Comparison of ENCODE assay signal across 1 cellular context in the genomic region with DNA sequence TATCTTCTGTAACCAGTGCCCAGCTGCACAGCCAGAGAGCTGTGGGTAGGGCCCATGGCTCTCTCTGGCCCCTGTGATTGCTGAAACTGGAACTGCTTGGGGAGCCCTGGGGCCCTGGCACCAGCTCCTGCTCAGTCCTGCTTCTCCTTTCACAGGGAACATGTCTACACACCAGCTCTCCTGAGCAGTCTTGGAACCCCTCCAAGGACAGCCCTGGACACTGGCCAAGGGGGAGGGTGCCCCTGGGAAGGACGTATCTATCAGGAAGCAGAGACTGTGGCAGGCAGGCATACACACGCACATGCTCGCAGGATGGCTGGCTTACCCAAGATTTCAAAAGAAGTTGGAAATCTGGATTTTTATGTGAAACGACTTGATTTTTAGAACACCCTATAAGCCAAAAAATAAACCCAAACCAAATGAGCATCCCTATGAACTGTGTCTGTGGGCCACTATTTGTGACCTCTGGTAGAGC.
TF ChIP-seq lines count a peak whose summit lies in the region.

No MANE protein-coding gene starts in this region.

TF ChIP-seq in K562, 482 proteins besides CTCF, POLR2A, EP300 and RAD21 (continued from another document):
- TF ChIP-seq, protein P1, sequence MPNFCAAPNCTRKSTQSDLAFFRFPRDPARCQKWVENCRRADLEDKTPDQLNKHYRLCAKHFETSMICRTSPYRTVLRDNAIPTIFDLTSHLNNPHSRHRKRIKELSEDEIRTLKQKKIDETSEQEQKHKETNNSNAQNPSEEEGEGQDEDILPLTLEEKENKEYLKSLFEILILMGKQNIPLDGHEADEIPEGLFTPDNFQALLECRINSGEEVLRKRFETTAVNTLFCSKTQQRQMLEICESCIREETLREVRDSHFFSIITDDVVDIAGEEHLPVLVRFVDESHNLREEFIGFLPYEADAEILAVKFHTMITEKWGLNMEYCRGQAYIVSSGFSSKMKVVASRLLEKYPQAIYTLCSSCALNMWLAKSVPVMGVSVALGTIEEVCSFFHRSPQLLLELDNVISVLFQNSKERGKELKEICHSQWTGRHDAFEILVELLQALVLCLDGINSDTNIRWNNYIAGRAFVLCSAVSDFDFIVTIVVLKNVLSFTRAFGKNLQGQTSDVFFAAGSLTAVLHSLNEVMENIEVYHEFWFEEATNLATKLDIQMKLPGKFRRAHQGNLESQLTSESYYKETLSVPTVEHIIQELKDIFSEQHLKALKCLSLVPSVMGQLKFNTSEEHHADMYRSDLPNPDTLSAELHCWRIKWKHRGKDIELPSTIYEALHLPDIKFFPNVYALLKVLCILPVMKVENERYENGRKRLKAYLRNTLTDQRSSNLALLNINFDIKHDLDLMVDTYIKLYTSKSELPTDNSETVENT (CRISPR knock-in tag; IDR thresholded peaks at IDR 0.05), result no peak
- TF ChIP-seq KDM1A (IDR thresholded peaks at IDR 0.05), result peak; percentile 75 to 79
- 0 out of 2 replicates have a peak, but pooled peaks have one; percentile 32 for TF ChIP-seq ELF1 (tag; IDR thresholded peaks at IDR 0.05)
TF ChIP-seq in K562: peak in this region for 34.
